In the genomic region with DNA sequence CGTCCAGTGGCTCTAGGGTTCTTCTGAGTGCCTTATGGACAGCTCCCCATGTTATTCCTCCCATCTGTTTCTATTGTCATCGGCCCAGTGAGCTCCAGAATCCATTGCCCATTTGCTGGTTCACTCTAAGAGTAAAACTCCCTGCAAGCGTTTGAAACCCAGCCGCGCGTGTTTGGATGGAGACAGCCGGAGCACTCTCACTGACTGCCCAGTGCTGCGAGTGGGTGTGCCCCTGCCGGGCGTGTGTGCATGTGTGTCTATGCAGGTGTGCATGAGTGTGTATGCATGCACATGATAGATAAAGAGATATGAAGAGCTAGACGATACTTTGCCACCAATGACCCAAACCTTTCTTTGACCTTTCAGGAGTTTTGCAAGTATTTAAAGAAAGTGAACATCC, we compare ENCODE assay signal across 23 cellular contexts.
"Had no signal": no experiment of that assay in that cellular context is flagged by ENCODE, and none has a peak within 500 bp of the region (broad histone marks: within the 10 kb centered on the region; RNA-seq: fewer than 3 reads in every experiment).

No MANE protein-coding gene starts in this region.

- DNase-seq: colonic mucosa; cortex of kidney; dermis blood vessel endothelial cell; effector CD4-positive, alpha-beta T cell; effector CD8-positive, alpha-beta T cell; effector memory CD4-positive, alpha-beta T cell; effector memory CD8-positive, alpha-beta T cell; endodermal cell; erythroblast; esophagus squamous epithelium; foreskin fibroblast; foreskin keratinocyte; foreskin melanocyte; gastrocnemius medialis; glutamatergic neuron; head of caudate nucleus; heart left ventricle; heart right ventricle had no signal

- ATAC-seq: effector memory CD8-positive, alpha-beta T cell; esophagus mucosa; foreskin keratinocyte; gastrocnemius medialis; gastroesophageal sphincter; heart left ventricle; heart right ventricle had no signal

- H3K9me3 ChIP-seq: colonic mucosa, esophagus muscularis mucosa, gastrocnemius medialis, gastroesophageal sphincter, heart left ventricle, heart right ventricle had no signal

- H3K4me1 ChIP-seq: colonic mucosa, esophagus muscularis mucosa, esophagus squamous epithelium, foreskin keratinocyte, gastrocnemius medialis, gastroesophageal sphincter, heart left ventricle, heart right ventricle had no signal

- H3K27me3 ChIP-seq: colonic mucosa, esophagus squamous epithelium, foreskin keratinocyte, gastrocnemius medialis had no signal

- H3K27ac ChIP-seq: colonic mucosa, coronary artery, epithelial cell of prostate, esophagus muscularis mucosa, esophagus squamous epithelium, foreskin keratinocyte, gastrocnemius medialis, gastroesophageal sphincter, heart left ventricle, heart right ventricle had no signal

- H3K36me3 ChIP-seq: colonic mucosa, esophagus muscularis mucosa, esophagus squamous epithelium, gastrocnemius medialis, gastroesophageal sphincter, heart left ventricle, heart right ventricle had no signal

- H3K4me3 ChIP-seq: colonic mucosa, coronary artery, esophagus muscularis mucosa, esophagus squamous epithelium, gastrocnemius medialis, gastroesophageal sphincter, heart left ventricle, heart right ventricle had no signal
